In genomic region chr5:139764250-139764791, GRCh38 we compare ENCODE assay signal across 10 cellular contexts. TPM values are rescaled to one million over a fixed set of nuclear protein-coding genes. Genes with fewer than 3 reads are reported as not detected.
DNase-seq lines count a peak whose midpoint lies in the region; ATAC-seq lines count a peak whose summit lies in the region.
"Had no signal": no experiment of that assay in that cellular context is flagged by ENCODE, and none has a peak within 500 bp of the region (broad histone marks: within the 10 kb centered on the region; RNA-seq: fewer than 3 reads in every experiment).

No MANE protein-coding gene starts in this region.

- no peaks in the 10 kb centered on the region for H3K9me3 ChIP-seq in Karpas-422 (ENCODE audit: low read length)

- H3K4me1 ChIP-seq in Karpas-422 (ENCODE audit: low read length) = peaks cover 12% of the 10 kb centered on the region

- peaks cover 40 to 54% (median 46%) of the 10 kb centered on the region in 3 donors for H3K4me1 Mint-ChIP-seq in naive B cell

- H3K4me2 ChIP-seq in Karpas-422 (ENCODE audit: low read depth, low read length, poor library complexity, severe bottlenecking) = peak overlapping the region; percentile 19

- H3K4me3 ChIP-seq in Karpas-422 (ENCODE audit: low read length) = no peak overlapping the region

- ATAC-seq in naive B cell (ENCODE audit: low read depth in 2 of 2) (peak; percentile 59 to 70), HG03442 (IDR thresholded peaks at IDR 0.05; ENCODE audit: unreplicated experiment) (no peak), HG02678 (IDR thresholded peaks at IDR 0.05; ENCODE audit: unreplicated experiment) (no peak)
- ATAC-seq: stimulated activated naive CD8-positive, alpha-beta T cell treated with anti-CD3 and anti-CD28 coated beads, Interleukin-15, amount 100 ng/mL, for 72 hours had no signal

- H3K27me3 ChIP-seq in Karpas-422 (ENCODE audit: low read length) = no peaks in the 10 kb centered on the region

- H3K36me3 ChIP-seq in Karpas-422 (ENCODE audit: insufficient read depth, low read length) = no peaks in the 10 kb centered on the region

- peak overlapping the region; percentile 93 to 98 (median 96) for H3K27ac Mint-ChIP-seq in naive B cell
- H3K27ac Mint-ChIP-seq: stimulated activated naive CD8-positive, alpha-beta T cell treated with anti-CD3 and anti-CD28 coated beads, Interleukin-15, amount 100 ng/mL, for 72 hours had no signal

- H3K27ac ChIP-seq in Karpas-422 (ENCODE audit: low read length) (no peak overlapping the region), caudate nucleus (ENCODE audit: low read depth, low read length) (peak overlapping the region; percentile 67)

- H4K20me1 ChIP-seq in Karpas-422 (ENCODE audit: insufficient read depth, low read depth, low read length) = peaks cover 4% of the 10 kb centered on the region; the same call in 1 of the 2 replicates

- H3K9ac ChIP-seq in Karpas-422 (ENCODE audit: low read length) = no peak overlapping the region

- H3K9me2 ChIP-seq in Karpas-422 (replicated peaks; ENCODE audit: insufficient read depth, low read length) = no peaks in the 10 kb centered on the region

- no peaks in the 10 kb centered on the region for H3K36me3 Mint-ChIP-seq in naive B cell

- DNase-seq in COR-L47 (lab: John Stamatoyannopoulos, UW) = peak; percentile 92
- no peak for DNase-seq in Karpas-422
- DNase-seq in caudate nucleus (lab: John Stamatoyannopoulos, UW) = peak in 54 of 61 donors; percentile 40 to 87 (median 72)
- peak; percentile 84 for DNase-seq in naive B cell
- DNase-seq in DMS153 (lab: John Stamatoyannopoulos, UW) = no peak
- DNase-seq: left cardiac atrium; stimulated activated naive CD8-positive, alpha-beta T cell treated with anti-CD3 and anti-CD28 coated beads, Interleukin-15, amount 100 ng/mL, for 72 hours had no signal

- no peak overlapping the region for H2AFZ ChIP-seq in Karpas-422 (ENCODE audit: low read length)

- peak overlapping the region; percentile 6 to 91 (median 78) for H3K4me3 Mint-ChIP-seq in naive B cell

- H3K79me2 ChIP-seq in Karpas-422 (ENCODE audit: low read length) = no peaks in the 10 kb centered on the region

- H3K27me3 Mint-ChIP-seq in naive B cell = peaks cover 6 to 12% (median 9%) of the 10 kb centered on the region in 3 donors

- H3K9me3 Mint-ChIP-seq in naive B cell = no peaks in the 10 kb centered on the region
- H3K9me3 Mint-ChIP-seq: stimulated activated naive CD8-positive, alpha-beta T cell treated with anti-CD3 and anti-CD28 coated beads, Interleukin-15, amount 100 ng/mL, for 72 hours had no signal

RNA-seq across cellular contexts. Expression of gene PSD2, which starts 31.3 kb away (rescaled TPM):
- not detected in 2 replicates for total RNA-seq in Karpas-422 (2014; rRNA removed; shearing (Covaris generic); ENCODE audit: low replicate concordance)
- not detected for polyA plus RNA-seq in naive B cell (ENCODE audit: low read depth in 6 of 6)
- total RNA-seq: T-helper 1 cell treated with Interleukin-12 subunit alpha and Interleukin-12 subunit beta and Interleukin-4 antibody, amounts not matched to agents 30 ng/mL and 1 ng/mL, for 36 hours had no signal

Comparison
In these comparisons a context has a peak if more than half of its experiments do, and no peak if none do; other contexts are left out.
1. DNase-seq: peak in COR-L47 (single experiment), caudate nucleus (54 of 61) and naive B cell (single experiment); none in Karpas-422 (single experiment) and DMS153 (single experiment).
2. ATAC-seq: peak in naive B cell (2 of 2); none in HG03442 (single experiment) and HG02678 (single experiment).